In the genomic region with DNA sequence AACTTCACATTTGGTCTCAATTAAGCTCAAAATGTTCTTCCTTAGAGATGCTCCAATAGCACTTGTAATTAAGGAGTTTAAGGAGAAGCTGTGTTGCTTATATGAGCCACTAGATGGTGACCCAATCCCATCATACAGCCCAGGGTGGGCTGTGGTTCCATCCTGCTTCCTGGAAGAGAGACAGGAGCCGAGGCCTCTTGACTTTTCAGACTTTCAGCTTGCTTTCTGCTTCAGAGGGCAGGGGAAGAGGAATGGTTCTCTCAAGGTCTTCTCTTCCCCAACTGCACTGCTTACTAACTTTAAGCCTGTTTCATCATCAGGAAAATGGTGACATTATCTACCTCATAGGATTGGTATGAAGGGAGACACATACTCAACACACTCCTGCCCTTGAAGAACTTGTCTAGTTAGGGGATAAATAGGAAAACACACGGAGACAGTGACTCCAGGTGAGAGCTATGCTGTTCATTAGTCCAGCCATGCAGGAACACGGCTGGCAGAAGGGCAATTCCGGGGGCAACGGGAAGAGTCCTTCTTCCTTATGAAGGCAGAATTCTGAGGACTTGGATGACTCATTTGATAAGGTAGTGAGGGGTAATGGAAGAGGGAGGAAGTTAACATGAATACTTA, we compare ENCODE assay signal across 9 cellular contexts. TPM values are rescaled to one million over a fixed set of nuclear protein-coding genes. Genes with fewer than 3 reads are reported as not detected.
DNase-seq lines count a peak whose midpoint lies in the region; ATAC-seq, FAIRE-seq and TF ChIP-seq lines count a peak whose summit lies in the region.
"Had no signal": no experiment of that assay in that cellular context is flagged by ENCODE, and none has a peak within 500 bp of the region (broad histone marks: within the 10 kb centered on the region; RNA-seq: fewer than 3 reads in every experiment).

No MANE protein-coding gene starts in this region.

- peaks cover 4% of the 10 kb centered on the region for H3K4me1 ChIP-seq in ovary (ENCODE audit: insufficient read depth)

- CTCF ChIA-PET in activated naive CD4-positive, alpha-beta T cell treated with anti-CD3 and anti-CD28 coated beads for 36 hours (lab: Charles Lee) = interaction anchor here (0.7 to 2.3 kb wide), 8 partner anchors 13 to 255 kb away, joined by 3 to 25 read pairs (median 4); no protein-coding TSS in a partner anchor

- no peak overlapping the region for H3K27ac Mint-ChIP-seq in activated naive CD4-positive, alpha-beta T cell treated with anti-CD3 and anti-CD28 coated beads for 36 hours
- H3K27ac Mint-ChIP-seq: activated naive CD8-positive, alpha-beta T cell treated with anti-CD3 and anti-CD28 coated beads, Interleukin-2, amount 10 ng/mL, durations not matched to agents 7 days and 5 days had no signal

- no peak for FAIRE-seq in frontal cortex (lab: Jason Lieb, UNC)

- no peaks in the 10 kb centered on the region for H3K36me3 ChIP-seq in ovary

- WGBS in ovary, 3 donors = 18 to 27% (median 21%) methylated on average over 5 of the region's 5 CpGs

- no peak overlapping the region for H3K27ac ChIP-seq in VCaP
- H3K27ac ChIP-seq in ovary = peak overlapping the region; percentile 50 to 54

- peak; percentile 56 for DNase-seq in activated CD8-positive, alpha-beta memory T cell treated with anti-CD3 and anti-CD28 coated beads for 24 hours
- DNase-seq in activated CD8-positive, alpha-beta memory T cell treated with anti-CD3 and anti-CD28 coated beads, Interleukin-2, amount 50 U/mL, for 4 hours = no peak
- peak; percentile 55 for DNase-seq in NAMALWA (ENCODE audit: low spot score)
- peak; percentile 64 to 75 for DNase-seq in frontal cortex (ENCODE audit: low spot score in 2 of 2)
- DNase-seq in ovary = peak; percentile 53 to 66 (median 62)
- no peak for DNase-seq in activated naive CD4-positive, alpha-beta T cell treated with anti-CD3 and anti-CD28 coated beads for 36 hours
- DNase-seq: activated naive CD8-positive, alpha-beta T cell treated with anti-CD3 and anti-CD28 coated beads, Interleukin-2, amount 10 ng/mL, durations not matched to agents 7 days and 5 days had no signal

- H3K27me3 ChIP-seq in ovary = no peaks in the 10 kb centered on the region

- peaks cover 7% of the 10 kb centered on the region for H3K36me3 Mint-ChIP-seq in activated naive CD4-positive, alpha-beta T cell treated with anti-CD3 and anti-CD28 coated beads for 36 hours (ENCODE audit: low read depth)

- H3K9me3 Mint-ChIP-seq in activated naive CD4-positive, alpha-beta T cell treated with anti-CD3 and anti-CD28 coated beads for 36 hours = no peaks in the 10 kb centered on the region
- H3K9me3 Mint-ChIP-seq: activated naive CD8-positive, alpha-beta T cell treated with anti-CD3 and anti-CD28 coated beads, Interleukin-2, amount 10 ng/mL, durations not matched to agents 7 days and 5 days had no signal

- no peak for TF ChIP-seq EP300 in ovary (IDR thresholded peaks at IDR 0.05)

- no peaks in the 10 kb centered on the region for H3K27me3 Mint-ChIP-seq in activated naive CD4-positive, alpha-beta T cell treated with anti-CD3 and anti-CD28 coated beads for 36 hours (ENCODE audit: low read depth)
- H3K27me3 Mint-ChIP-seq: activated naive CD8-positive, alpha-beta T cell treated with anti-CD3 and anti-CD28 coated beads, Interleukin-2, amount 10 ng/mL, durations not matched to agents 7 days and 5 days had no signal

- H3K9me3 ChIP-seq in ovary = no peaks in the 10 kb centered on the region

- no peaks in the 10 kb centered on the region for H3K4me1 Mint-ChIP-seq in activated naive CD4-positive, alpha-beta T cell treated with anti-CD3 and anti-CD28 coated beads for 36 hours (ENCODE audit: low read depth)

- intact Hi-C loops in ovary (cut with DNase I) = loop anchor here in 3 of 4 donors (5.0 to 10.0 kb wide), 5 partner anchors 53 to 313 kb away; no protein-coding TSS in a partner anchor
- intact Hi-C loops in activated naive CD4-positive, alpha-beta T cell treated with anti-CD3 and anti-CD28 coated beads for 36 hours (cut with micrococcal nuclease) = loop anchor here (1.0 to 5.0 kb wide), 2 partner anchors 50 to 256 kb away; no protein-coding TSS in a partner anchor

- no peak overlapping the region for H3K4me3 ChIP-seq in ovary

- no peak for TF ChIP-seq POLR2A in ovary (IDR thresholded peaks at IDR 0.05)

- ATAC-seq in GM21390 (IDR thresholded peaks at IDR 0.05; ENCODE audit: unreplicated experiment) = no peak

- peak; percentile 91 for TF ChIP-seq CTCF in VCaP (conservative IDR thresholded peaks at IDR 0.05)
- peak; percentile 66 to 78 (median 72) for TF ChIP-seq CTCF in ovary (IDR thresholded peaks at IDR 0.05)

- H3K4me3 Mint-ChIP-seq in activated naive CD4-positive, alpha-beta T cell treated with anti-CD3 and anti-CD28 coated beads for 36 hours = no peak overlapping the region
- H3K4me3 Mint-ChIP-seq: activated naive CD8-positive, alpha-beta T cell treated with anti-CD3 and anti-CD28 coated beads, Interleukin-2, amount 10 ng/mL, durations not matched to agents 7 days and 5 days had no signal

RNA-seq across cellular contexts. Expression of a gene that starts 20.1 kb away (rescaled TPM):
- total RNA-seq in frontal cortex = 18.8 TPM
- total RNA-seq in ovary = 10 to 100 TPM; 13.0 to 20.6 (median 16.7) TPM
- 10 to 100 TPM; 31.8 to 37.3 TPM for polyA plus RNA-seq in ovary
- total RNA-seq in activated naive CD4-positive, alpha-beta T cell treated with anti-CD3 and anti-CD28 coated beads for 36 hours = 10 to 100 TPM; 11.5 to 12.6 TPM

RNA-seq across cellular contexts. Expression of a gene that starts 28.3 kb away (rescaled TPM):
- total RNA-seq in frontal cortex (1.2 TPM), ovary (1 to 10 TPM; 1.3 to 6.6 (median 2.2) TPM)
- 1 to 10 TPM in 1 of 2 donors, under 1 TPM in 1; 0.93 to 7.9 TPM for polyA plus RNA-seq in ovary
- total RNA-seq in activated naive CD4-positive, alpha-beta T cell treated with anti-CD3 and anti-CD28 coated beads for 36 hours = under 1 TPM; 0.57 to 0.67 TPM

Comparison
In these comparisons a context has a peak if more than half of its experiments do, and no peak if none do; other contexts are left out.
1. DNase-seq: peak in activated CD8-positive, alpha-beta memory T cell treated with anti-CD3 and anti-CD28 coated beads for 24 hours (single experiment), NAMALWA (single experiment), frontal cortex (2 of 2) and ovary (5 of 5); none in activated CD8-positive, alpha-beta memory T cell treated with anti-CD3 and anti-CD28 coated beads, Interleukin-2, amount 50 U/mL, for 4 hours (single experiment) and activated naive CD4-positive, alpha-beta T cell treated with anti-CD3 and anti-CD28 coated beads for 36 hours (single experiment).